ENCODE assay signal across 20 cellular contexts in the genomic region with DNA sequence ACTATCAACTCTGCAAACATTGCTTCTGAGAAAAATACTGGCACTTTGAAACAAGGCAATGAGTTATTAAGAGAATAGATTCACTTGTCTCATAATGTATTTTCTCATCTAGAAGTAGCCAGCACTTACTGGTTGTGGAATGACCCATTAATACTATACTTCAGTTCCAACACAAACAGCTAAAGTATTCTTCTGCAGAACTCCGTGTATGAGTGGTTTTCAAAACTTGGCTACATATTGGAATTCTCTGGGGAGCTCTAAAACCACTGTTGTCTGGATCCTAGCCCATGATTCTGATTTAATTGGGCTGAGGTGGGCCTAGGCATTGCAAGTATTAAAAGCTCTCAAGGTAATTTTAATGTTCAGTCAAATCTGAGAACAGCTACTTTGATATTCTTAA.
DNase-seq lines count a peak whose midpoint lies in the region; ATAC-seq and TF ChIP-seq lines count a peak whose summit lies in the region.
"Had no signal": no experiment of that assay in that cellular context is flagged by ENCODE, and none has a peak within 500 bp of the region (broad histone marks: within the 10 kb centered on the region; RNA-seq: fewer than 3 reads in every experiment).

No MANE protein-coding gene starts in this region.

- H3K27me3 Mint-ChIP-seq in MCF 10A (ENCODE audit: insufficient read depth, unreplicated experiment), result no peaks in the 10 kb centered on the region
- H3K27me3 Mint-ChIP-seq: CD4-positive, CD25-positive, alpha-beta regulatory T cell had no signal

- CTCF ChIA-PET in MCF 10A (lab: Yijun Ruan, JAX) (no interaction called here), mammary epithelial cell (lab: Charles Lee; ENCODE audit: low non-redundant PET) (no interaction called here)

- peak overlapping the region; percentile 55 for H2AFZ ChIP-seq in mammary epithelial cell (ENCODE audit: low read depth, low read length)
- H2AFZ ChIP-seq: hepatocyte, parathyroid adenoma had no signal

- no peak for TF ChIP-seq POLR2A in breast epithelium (IDR thresholded peaks at IDR 0.05)
- no peak for TF ChIP-seq POLR2A in upper lobe of left lung (IDR thresholded peaks at IDR 0.05)

- dilution Hi-C loops in mammary epithelial cell (cut with HindIII; ENCODE audit: low sequenced_read_pairs), result no loop called here

- H3K4me2 ChIP-seq in mammary epithelial cell (ENCODE audit: insufficient read depth, low read depth, low read length), result no peak overlapping the region
- H3K4me2 ChIP-seq: hepatocyte had no signal

- H3K36me3 ChIP-seq in breast epithelium (no peaks in the 10 kb centered on the region), mammary epithelial cell (ENCODE audit: insufficient read depth, low read length) (no peaks in the 10 kb centered on the region), upper lobe of left lung (no peaks in the 10 kb centered on the region)

- BruUV-seq in MCF 10A (replicated peaks; lab: Mats Ljungman, UMichigan) (no TSS peak), mammary epithelial cell (replicated peaks; lab: Mats Ljungman, UMichigan) (no TSS peak)

- H3K9me3 Mint-ChIP-seq in MCF 10A (ENCODE audit: unreplicated experiment), result no peaks in the 10 kb centered on the region

- H3K9ac ChIP-seq in mammary epithelial cell (ENCODE audit: insufficient read depth, low read length), result no peak overlapping the region
- H3K9ac ChIP-seq: parathyroid adenoma had no signal

- no peaks in the 10 kb centered on the region for H3K79me2 ChIP-seq in mammary epithelial cell (ENCODE audit: insufficient read depth, low read length)
- H3K79me2 ChIP-seq: hepatocyte, parathyroid adenoma had no signal

- H3K4me3 ChIP-seq in breast epithelium, result no peak overlapping the region
- no peak overlapping the region for H3K4me3 ChIP-seq in mammary epithelial cell (replicated peaks in 1 of 3; ENCODE audit: insufficient read depth in 1 of 3, low read depth in 2 of 3, low read length in 3 of 3)
- no peak overlapping the region for H3K4me3 ChIP-seq in upper lobe of left lung
- H3K4me3 ChIP-seq: dorsolateral prefrontal cortex, hepatocyte had no signal

- H3K9me3 ChIP-seq in breast epithelium (no peaks in the 10 kb centered on the region), mammary epithelial cell (replicated peaks; ENCODE audit: insufficient read depth, low read length) (no peaks in the 10 kb centered on the region), upper lobe of left lung (peaks cover 0 to 4% (median 0%) of the 10 kb centered on the region in 4 donors)

- in situ Hi-C loops in mammary epithelial cell (cut with MboI; ENCODE audit: low sequenced_read_pairs in 2 of 2), result no loop called here

- intact Hi-C loops in MCF 10A (cut with micrococcal nuclease) (no loop called here), breast epithelium (cut with DNase I; ENCODE audit: low total_unique reads) (no loop called here), mammary epithelial cell (cut with micrococcal nuclease) (no loop called here)

- H3K27ac ChIP-seq in breast epithelium, result no peak overlapping the region
- H3K27ac ChIP-seq in mammary epithelial cell (ENCODE audit: insufficient read depth, low read depth, low read length), result no peak overlapping the region
- no peak overlapping the region for H3K27ac ChIP-seq in upper lobe of left lung
- H3K27ac ChIP-seq: dorsolateral prefrontal cortex, hepatocyte, parathyroid adenoma had no signal

- H3K4me3 Mint-ChIP-seq in MCF 10A (ENCODE audit: unreplicated experiment), result no peak overlapping the region
- H3K4me3 Mint-ChIP-seq: CD4-positive, CD25-positive, alpha-beta regulatory T cell had no signal

- ATAC-seq in upper lobe of left lung (ENCODE audit: low FRiP score in 2 of 2) (peak; percentile 61 to 86), GM19467 (IDR thresholded peaks at IDR 0.05; ENCODE audit: unreplicated experiment) (no peak)
- ATAC-seq: activated CD4-positive, CD25-positive, alpha-beta regulatory T cell treated with anti-CD3 and anti-CD28 coated beads, Interleukin-2, amount 50 U/mL, for 24 hours; esophagus mucosa had no signal

- no peaks in the 10 kb centered on the region for H3K36me3 Mint-ChIP-seq in MCF 10A (ENCODE audit: insufficient read depth, unreplicated experiment)
- H3K36me3 Mint-ChIP-seq: CD4-positive, CD25-positive, alpha-beta regulatory T cell had no signal

- TF ChIP-seq CTCF in MCF 10A (IDR thresholded peaks at IDR 0.05; ENCODE audit: unreplicated experiment) (no peak), breast epithelium (IDR thresholded peaks at IDR 0.05) (no peak), mammary epithelial cell (conservative IDR thresholded peaks at IDR 0.05 in 1 of 2, IDR thresholded peaks at IDR 0.05 in 1 of 2; ENCODE audit: extremely low read depth in 1 of 2, insufficient read depth in 1 of 2, low read depth in 1 of 2, low read length in 2 of 2) (no peak), upper lobe of left lung (IDR thresholded peaks at IDR 0.05) (no peak)

- POLR2A ChIA-PET in MCF 10A (lab: Yijun Ruan, JAX), result interaction anchor here (0.6 kb wide), 1 partner anchor 1383 kb away, joined by 3 read pairs; no protein-coding TSS in a partner anchor

- no peaks in the 10 kb centered on the region for H4K20me1 ChIP-seq in mammary epithelial cell (ENCODE audit: insufficient read depth, low read length)

- DNase-seq in MCF 10A (ENCODE audit: unreplicated experiment), result peak; percentile 41
- DNase-seq in breast epithelium (ENCODE audit: low spot score in 2 of 2), result no peak
- DNase-seq in mammary epithelial cell, result peak; percentile 15
- peak; percentile 38 for DNase-seq in kidney glomerular epithelial cell (lab: John Stamatoyannopoulos, UW)
- no peak for DNase-seq in upper lobe of left lung
- DNase-seq in OCI-M2 (lab: John Stamatoyannopoulos, UW; ENCODE audit: unreplicated experiment), result no peak
- DNase-seq in activated CD4-positive, alpha-beta T cell treated with anti-CD3 and anti-CD28 coated beads, Interleukin-2, amount 50 U/mL, for 48 hours, result no peak
- DNase-seq: activated effector memory CD4-positive, alpha-beta T cell treated with anti-CD3 and anti-CD28 coated beads, Interleukin-2, amount 50 U/mL, for 16 hours; CD4-positive, CD25-positive, alpha-beta regulatory T cell; DND-41; dorsolateral prefrontal cortex; NCI-H1105; NCI-H2171 treated with DMSO at 0.1 percent for 48 hours; SHP77; stimulated activated naive CD4-positive, alpha-beta T cell had no signal

- peak in 1 of 4 donors; percentile 55 for TF ChIP-seq EP300 in upper lobe of left lung (IDR thresholded peaks at IDR 0.05)

- H3K4me1 Mint-ChIP-seq in MCF 10A (ENCODE audit: insufficient read depth, unreplicated experiment), result peaks cover 5% of the 10 kb centered on the region
- H3K4me1 Mint-ChIP-seq: CD4-positive, CD25-positive, alpha-beta regulatory T cell had no signal

- H3K27me3 ChIP-seq in breast epithelium, result no peaks in the 10 kb centered on the region
- H3K27me3 ChIP-seq in mammary epithelial cell (ENCODE audit: insufficient read depth, low read length), result no peaks in the 10 kb centered on the region
- no peaks in the 10 kb centered on the region for H3K27me3 ChIP-seq in upper lobe of left lung
- H3K27me3 ChIP-seq: dorsolateral prefrontal cortex, hepatocyte had no signal

- no peak overlapping the region for H3K27ac Mint-ChIP-seq in MCF 10A (ENCODE audit: low read depth, unreplicated experiment)
- H3K27ac Mint-ChIP-seq: CD4-positive, CD25-positive, alpha-beta regulatory T cell had no signal

- no peaks in the 10 kb centered on the region for H3K4me1 ChIP-seq in breast epithelium
- peaks cover 8% of the 10 kb centered on the region for H3K4me1 ChIP-seq in mammary epithelial cell (ENCODE audit: insufficient read depth, low read length)
- H3K4me1 ChIP-seq in upper lobe of left lung, result peaks cover 0 to 3% (median 0%) of the 10 kb centered on the region in 4 donors
- H3K4me1 ChIP-seq: parathyroid adenoma had no signal

- WGBS in mammary epithelial cell (ENCODE audit: low coverage, missing lambda C conversion rate), result 15% methylated on average over 1 of the region's 1 CpG
- 44 to 46% methylated on average over 1 of the region's 1 CpG for WGBS in upper lobe of left lung, 2 donors

Comparison
In these comparisons a context has a peak if more than half of its experiments do, and no peak if none do; other contexts are left out.
1. DNase-seq: peak in MCF 10A (single experiment), mammary epithelial cell (single experiment) and kidney glomerular epithelial cell (single experiment); none in breast epithelium (0 of 2), upper lobe of left lung (0 of 2), OCI-M2 (single experiment) and activated CD4-positive, alpha-beta T cell treated with anti-CD3 and anti-CD28 coated beads, Interleukin-2, amount 50 U/mL, for 48 hours (0 of 2).